ENCODE assay signal across 2 cellular contexts in genomic region chr16:2244301-2244700, GRCh38.
TF ChIP-seq lines count a peak whose summit lies in the region.

No MANE protein-coding gene starts in this region.

TF ChIP-seq in WTC11, 78 proteins besides CTCF, POLR2A, EP300 and RAD21:
- TF ChIP-seq ARID4B (CRISPR knock-in tag; IDR thresholded peaks at IDR 0.05; ENCODE audit: borderline replicate concordance) (no peak), USF1 (CRISPR knock-in tag; IDR thresholded peaks at IDR 0.05) (no peak), USF2 (CRISPR knock-in tag; IDR thresholded peaks at IDR 0.05) (no peak), ZNF138 (CRISPR knock-in tag; conservative IDR thresholded peaks at IDR 0.05) (no peak), RELA (CRISPR knock-in tag; IDR thresholded peaks at IDR 0.05; ENCODE audit: borderline replicate concordance) (no peak), TEAD1 (CRISPR knock-in tag; IDR thresholded peaks at IDR 0.05) (no peak), E2F5 (CRISPR knock-in tag; IDR thresholded peaks at IDR 0.05) (no peak), PREB (CRISPR knock-in tag; IDR thresholded peaks at IDR 0.05; ENCODE audit: borderline replicate concordance) (no peak), CREM (CRISPR knock-in tag; IDR thresholded peaks at IDR 0.05) (no peak), ZNF416 (CRISPR knock-in tag; IDR thresholded peaks at IDR 0.05) (no peak), ZNF425 (CRISPR knock-in tag; conservative IDR thresholded peaks at IDR 0.05) (no peak), ZNF263 (CRISPR knock-in tag; IDR thresholded peaks at IDR 0.05; ENCODE audit: low read depth) (no peak), ZNF219 (CRISPR knock-in tag; IDR thresholded peaks at IDR 0.05; ENCODE audit: borderline replicate concordance) (no peak), GRHL2 (CRISPR knock-in tag; IDR thresholded peaks at IDR 0.05; ENCODE audit: insufficient replicate concordance, severe bottlenecking) (no peak), SMAD4 (CRISPR knock-in tag; IDR thresholded peaks at IDR 0.05) (no peak)

TF ChIP-seq in HepG2, 621 proteins besides CTCF, POLR2A, EP300 and RAD21:
- TF ChIP-seq AGO2 (optimal IDR thresholded peaks at IDR 0.05; ENCODE audit: low read depth, low read length) (peak; percentile 72), CHD4 (IDR thresholded peaks at IDR 0.05; ENCODE audit: borderline replicate concordance, low read length) (no peak), RBFOX2 (IDR thresholded peaks at IDR 0.05; ENCODE audit: low read depth, low read length) (peak; percentile 42; the same call in 1 of the 2 replicates), ZBTB38 (CRISPR knock-in tag; IDR thresholded peaks at IDR 0.05) (0 out of 2 replicates have a peak, but pooled peaks have one; percentile 20), ZUFSP (CRISPR knock-in tag; IDR thresholded peaks at IDR 0.05; ENCODE audit: borderline replicate concordance) (no peak)
